In genomic region chr5:8606231-8606630, GRCh38 we compare ENCODE assay signal across 30 cellular contexts.
"Had no signal": no experiment of that assay in that cellular context is flagged by ENCODE, and none has a peak within 500 bp of the region (broad histone marks: within the 10 kb centered on the region; RNA-seq: fewer than 3 reads in every experiment).

No MANE protein-coding gene starts in this region.

- H3K9me3 ChIP-seq: colonic mucosa, esophagus squamous epithelium, lower lobe of right lung, mucosa of descending colon, ovary, psoas muscle, sigmoid colon, testis, tibial artery had no signal

- H3K36me3 ChIP-seq: colonic mucosa, esophagus squamous epithelium, heart right ventricle, lower lobe of right lung, ovary, sigmoid colon, tibial artery had no signal

- H3K36me3 Mint-ChIP-seq: memory B cell; mesothelial cell of epicardium; naive B cell; stimulated activated memory B cell treated with anti-CD40 and anti-IgM and Interleukin-4, amounts not matched to agents 10 μg/mL and 1 μg/mL and 100 μg/mL, for 72 hours; type B pancreatic cell had no signal

- H3K4me3 ChIP-seq: colonic mucosa, esophagus squamous epithelium, heart right ventricle, lower lobe of right lung, mucosa of descending colon, ovary, psoas muscle, sigmoid colon, testis, tibial artery had no signal

- H3K27me3 ChIP-seq: colonic mucosa, esophagus squamous epithelium, ovary, sigmoid colon, testis, tibial artery had no signal

- H3K4me1 Mint-ChIP-seq: memory B cell; naive B cell; stimulated activated memory B cell treated with anti-CD40 and anti-IgM and Interleukin-4, amounts not matched to agents 10 μg/mL and 1 μg/mL and 100 μg/mL, for 72 hours had no signal

- ATAC-seq: heart right ventricle; left ventricle myocardium superior; lower lobe of right lung; mucosa of descending colon; natural killer cell treated with Interleukin-12 subunit alpha and Interleukin-12 subunit beta and Interleukin-15 and Interleukin-18, amount 100 ng/mL, for 72 hours; psoas muscle; right cardiac atrium; stimulated activated memory B cell treated with anti-CD40 and anti-IgM and Interleukin-4, amounts not matched to agents 10 μg/mL and 1 μg/mL and 100 μg/mL, for 72 hours; stimulated activated naive CD8-positive, alpha-beta T cell treated with anti-CD3 and anti-CD28 coated beads, Interleukin-15, Interleukin-2, amounts not matched to agents 100 U/mL and 50 U/mL, for 24 hours had no signal

- H3K9me3 Mint-ChIP-seq: dendritic cell treated with granulocyte-macrophage colony-stimulating factor and Interleukin-4, amounts not matched to agents 40 ng/mL and 50 ng/mL, for 4 days; memory B cell; mesothelial cell of epicardium; stimulated activated memory B cell treated with anti-CD40 and anti-IgM and Interleukin-4, amounts not matched to agents 10 μg/mL and 1 μg/mL and 100 μg/mL, for 72 hours; type B pancreatic cell had no signal

- H3K27me3 Mint-ChIP-seq: dendritic cell treated with granulocyte-macrophage colony-stimulating factor and Interleukin-4, amounts not matched to agents 40 ng/mL and 50 ng/mL, for 4 days; memory B cell; naive B cell; natural killer cell treated with Interleukin-12 subunit alpha and Interleukin-12 subunit beta and Interleukin-15 and Interleukin-18, amount 100 ng/mL, for 72 hours; stimulated activated memory B cell treated with anti-CD40 and anti-IgM and Interleukin-4, amounts not matched to agents 10 μg/mL and 1 μg/mL and 100 μg/mL, for 72 hours had no signal

- H3K4me3 Mint-ChIP-seq: dendritic cell treated with granulocyte-macrophage colony-stimulating factor and Interleukin-4, amounts not matched to agents 40 ng/mL and 50 ng/mL, for 4 days; memory B cell; mesothelial cell of epicardium; naive B cell; natural killer cell treated with Interleukin-12 subunit alpha and Interleukin-12 subunit beta and Interleukin-15 and Interleukin-18, amount 100 ng/mL, for 72 hours; stimulated activated memory B cell treated with anti-CD40 and anti-IgM and Interleukin-4, amounts not matched to agents 10 μg/mL and 1 μg/mL and 100 μg/mL, for 72 hours; type B pancreatic cell had no signal

- H3K27ac Mint-ChIP-seq: dendritic cell treated with granulocyte-macrophage colony-stimulating factor and Interleukin-4, amounts not matched to agents 40 ng/mL and 50 ng/mL, for 4 days; memory B cell; mesothelial cell of epicardium; naive B cell; natural killer cell treated with Interleukin-12 subunit alpha and Interleukin-12 subunit beta and Interleukin-15 and Interleukin-18, amount 100 ng/mL, for 72 hours; stimulated activated memory B cell treated with anti-CD40 and anti-IgM and Interleukin-4, amounts not matched to agents 10 μg/mL and 1 μg/mL and 100 μg/mL, for 72 hours; type B pancreatic cell had no signal

- H3K27ac ChIP-seq: colonic mucosa, esophagus squamous epithelium, heart right ventricle, lower lobe of right lung, ovary, psoas muscle, sigmoid colon, testis, tibial artery had no signal

- DNase-seq: colonic mucosa; effector CD8-positive, alpha-beta T cell; erythroblast; esophagus squamous epithelium; foreskin melanocyte; glutamatergic neuron; heart right ventricle; hippocampal formation; left ventricle myocardium superior; lower lobe of right lung; mucosa of descending colon; naive B cell; occipital lobe; ovary; posterior cingulate gyrus; psoas muscle; right cardiac atrium; sigmoid colon; stimulated activated CD4-positive, alpha-beta T cell treated with anti-CD3 and anti-CD28 coated beads, Interleukin-2, amount 100 ng/mL, for 24 hours; stimulated activated CD4-positive, alpha-beta T cell treated with anti-CD3 and anti-CD28 coated beads, Interleukin-4, amount 100 ng/mL, for 4 hours; stimulated activated naive CD8-positive, alpha-beta T cell treated with anti-CD3 and anti-CD28 coated beads, Interleukin-15, Interleukin-2, amounts not matched to agents 100 U/mL and 50 U/mL, for 24 hours; substantia nigra; testis; tibial artery had no signal

- H3K4me1 ChIP-seq: colonic mucosa, esophagus squamous epithelium, heart right ventricle, lower lobe of right lung, psoas muscle, sigmoid colon, testis, tibial artery had no signal
